ENCODE assay signal across 8 cellular contexts in genomic region chr7:130063036-130063435, GRCh38. TPM values are rescaled to one million over a fixed set of nuclear protein-coding genes. Genes with fewer than 3 reads are reported as not detected.
DNase-seq lines count a peak whose midpoint lies in the region; ATAC-seq and TF ChIP-seq lines count a peak whose summit lies in the region.

No MANE protein-coding gene starts in this region.

- TF ChIP-seq CTCF in prostate gland (IDR thresholded peaks at IDR 0.05): peak in 3 of 4 experiments; percentile 29 to 49 (median 47)

- H3K36me3 ChIP-seq in prostate gland: no peaks in the 10 kb centered on the region

- H3K4me1 ChIP-seq in prostate gland (replicated peaks): no peaks in the 10 kb centered on the region

- no peaks in the 10 kb centered on the region for H3K27me3 ChIP-seq in prostate gland (replicated peaks; ENCODE audit: insufficient read depth)

- intact Hi-C loops in prostate gland (cut with DNase I) (no loop called here), sciatic nerve (cut with DNase I) (no loop called here)

- peak; percentile 48 for DNase-seq in NK-92 treated with Interleukin-12 subunit alpha and Interleukin-12 subunit beta, amount 100 ng/mL, for 24 hours (lab: John Stamatoyannopoulos, UW)
- DNase-seq in NK-92 (lab: John Stamatoyannopoulos, UW; ENCODE audit: unreplicated experiment) (no peak), NCI-H82 treated with DMSO at 0.1 percent for 48 hours (lab: John Stamatoyannopoulos, UW; ENCODE audit: unreplicated experiment) (peak; percentile 23), erythroblast (lab: John Stamatoyannopoulos, UW) (peak; percentile 72 to 82), prostate gland (ENCODE audit: low spot score) (no peak), sciatic nerve (ENCODE audit: low spot score) (no peak)
- DNase-seq in activated CD8-positive, alpha-beta memory T cell treated with anti-CD3 and anti-CD28 coated beads for 48 hours (ENCODE audit: low read depth in 2 of 3, low spot score in 2 of 3): peak; percentile 33 to 89 (median 78)

- TF ChIP-seq POLR2A in erythroblast (IDR thresholded peaks at IDR 0.05; ENCODE audit: low read length) (no peak), prostate gland (IDR thresholded peaks at IDR 0.05) (no peak)

- WGBS in prostate gland: 2% methylated on average over 2 of the region's 2 CpGs

- H3K9me3 ChIP-seq in prostate gland: no peaks in the 10 kb centered on the region

- ATAC-seq in sciatic nerve: no peak
- no peak for ATAC-seq in GM21723 (IDR thresholded peaks at IDR 0.05; ENCODE audit: unreplicated experiment)

- H3K27ac ChIP-seq in prostate gland: no peak overlapping the region

- H3K4me3 ChIP-seq in prostate gland: no peak overlapping the region

RNA-seq across cellular contexts. Expression of gene KLHDC10, which starts 7.3 kb away (rescaled TPM):
- total RNA-seq in prostate gland (10 to 100 TPM; 18.7 to 34.7 TPM), sciatic nerve (35.2 TPM)

RNA-seq across cellular contexts. Expression of gene ZC3HC1, which starts 11.9 kb away (rescaled TPM):
- total RNA-seq in prostate gland: 10 to 100 TPM; 11.8 to 24.4 TPM
- 13.7 TPM for total RNA-seq in sciatic nerve

Comparison
In these comparisons a context has a peak if more than half of its experiments do, and no peak if none do; other contexts are left out.
1. DNase-seq: peak in NK-92 treated with Interleukin-12 subunit alpha and Interleukin-12 subunit beta, amount 100 ng/mL, for 24 hours (single experiment), NCI-H82 treated with DMSO at 0.1 percent for 48 hours (single experiment), activated CD8-positive, alpha-beta memory T cell treated with anti-CD3 and anti-CD28 coated beads for 48 hours (3 of 3) and erythroblast (2 of 2); none in NK-92 (single experiment), prostate gland (single experiment) and sciatic nerve (single experiment).